Comparison of ENCODE assay signal across 3 cellular contexts in the genomic region with DNA sequence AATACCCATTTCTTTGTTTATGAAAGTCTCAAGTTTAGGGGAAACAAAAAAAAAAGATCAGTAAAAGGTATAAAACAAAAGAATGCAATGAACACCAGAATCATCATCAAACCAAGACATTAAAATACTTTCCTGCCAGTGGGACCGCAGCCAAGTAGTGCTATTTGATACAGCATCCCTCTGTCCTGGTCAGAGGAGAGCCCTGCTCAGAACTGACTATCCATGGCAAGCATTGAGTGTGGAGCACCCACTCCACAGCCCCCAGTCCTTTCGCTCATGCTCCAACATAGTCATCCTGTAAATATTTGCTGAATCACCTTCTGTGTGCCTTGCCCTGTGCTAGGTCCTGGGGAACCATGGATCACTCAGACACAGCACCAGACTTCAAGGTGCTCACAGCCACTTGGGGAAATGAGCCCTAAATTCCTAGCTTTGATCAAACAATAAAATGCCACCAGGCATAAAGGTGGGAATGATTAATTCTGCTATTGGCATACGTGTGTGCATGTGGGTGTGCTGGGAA.
TF ChIP-seq lines count a peak whose summit lies in the region.

No MANE protein-coding gene starts in this region.

TF ChIP-seq in SK-N-SH treated with all-trans-retinoic acid at 6 μM for 48 hours, 23 proteins besides CTCF, POLR2A, EP300 and RAD21:
- no peak for TF ChIP-seq ZNF8 (CRISPR knock-in tag; IDR thresholded peaks at IDR 0.05)
- no peak for TF ChIP-seq RARB (CRISPR knock-in tag; IDR thresholded peaks at IDR 0.05)
- TF ChIP-seq PPARA (CRISPR knock-in tag; IDR thresholded peaks at IDR 0.05; ENCODE audit: borderline replicate concordance), result no peak
- TF ChIP-seq, protein P1, sequence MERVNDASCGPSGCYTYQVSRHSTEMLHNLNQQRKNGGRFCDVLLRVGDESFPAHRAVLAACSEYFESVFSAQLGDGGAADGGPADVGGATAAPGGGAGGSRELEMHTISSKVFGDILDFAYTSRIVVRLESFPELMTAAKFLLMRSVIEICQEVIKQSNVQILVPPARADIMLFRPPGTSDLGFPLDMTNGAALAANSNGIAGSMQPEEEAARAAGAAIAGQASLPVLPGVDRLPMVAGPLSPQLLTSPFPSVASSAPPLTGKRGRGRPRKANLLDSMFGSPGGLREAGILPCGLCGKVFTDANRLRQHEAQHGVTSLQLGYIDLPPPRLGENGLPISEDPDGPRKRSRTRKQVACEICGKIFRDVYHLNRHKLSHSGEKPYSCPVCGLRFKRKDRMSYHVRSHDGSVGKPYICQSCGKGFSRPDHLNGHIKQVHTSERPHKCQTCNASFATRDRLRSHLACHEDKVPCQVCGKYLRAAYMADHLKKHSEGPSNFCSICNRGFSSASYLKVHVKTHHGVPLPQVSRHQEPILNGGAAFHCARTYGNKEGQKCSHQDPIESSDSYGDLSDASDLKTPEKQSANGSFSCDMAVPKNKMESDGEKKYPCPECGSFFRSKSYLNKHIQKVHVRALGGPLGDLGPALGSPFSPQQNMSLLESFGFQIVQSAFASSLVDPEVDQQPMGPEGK (CRISPR knock-in tag; IDR thresholded peaks at IDR 0.05; ENCODE audit: borderline replicate concordance), result no peak
- no peak for TF ChIP-seq ARNTL (CRISPR knock-in tag; IDR thresholded peaks at IDR 0.05; ENCODE audit: borderline replicate concordance, low read depth)
- TF ChIP-seq OSR1 (CRISPR knock-in tag; IDR thresholded peaks at IDR 0.05), result no peak
- TF ChIP-seq ZC3H10 (CRISPR knock-in tag; IDR thresholded peaks at IDR 0.05), result no peak
- no peak for TF ChIP-seq SNAI2 (CRISPR knock-in tag; IDR thresholded peaks at IDR 0.05)
- TF ChIP-seq, protein P2, sequence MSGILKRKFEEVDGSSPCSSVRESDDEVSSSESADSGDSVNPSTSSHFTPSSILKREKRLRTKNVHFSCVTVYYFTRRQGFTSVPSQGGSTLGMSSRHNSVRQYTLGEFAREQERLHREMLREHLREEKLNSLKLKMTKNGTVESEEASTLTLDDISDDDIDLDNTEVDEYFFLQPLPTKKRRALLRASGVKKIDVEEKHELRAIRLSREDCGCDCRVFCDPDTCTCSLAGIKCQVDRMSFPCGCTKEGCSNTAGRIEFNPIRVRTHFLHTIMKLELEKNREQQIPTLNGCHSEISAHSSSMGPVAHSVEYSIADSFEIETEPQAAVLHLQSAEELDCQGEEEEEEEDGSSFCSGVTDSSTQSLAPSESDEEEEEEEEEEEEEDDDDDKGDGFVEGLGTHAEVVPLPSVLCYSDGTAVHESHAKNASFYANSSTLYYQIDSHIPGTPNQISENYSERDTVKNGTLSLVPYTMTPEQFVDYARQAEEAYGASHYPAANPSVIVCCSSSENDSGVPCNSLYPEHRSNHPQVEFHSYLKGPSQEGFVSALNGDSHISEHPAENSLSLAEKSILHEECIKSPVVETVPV (CRISPR knock-in tag; IDR thresholded peaks at IDR 0.05), result no peak

TF ChIP-seq in SK-N-SH, 30 proteins besides CTCF, POLR2A, EP300 and RAD21:
- no peak for TF ChIP-seq SMC3 (IDR thresholded peaks at IDR 0.05; ENCODE audit: low read depth, low read length)
- TF ChIP-seq, protein P3, sequence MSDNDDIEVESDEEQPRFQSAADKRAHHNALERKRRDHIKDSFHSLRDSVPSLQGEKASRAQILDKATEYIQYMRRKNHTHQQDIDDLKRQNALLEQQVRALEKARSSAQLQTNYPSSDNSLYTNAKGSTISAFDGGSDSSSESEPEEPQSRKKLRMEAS (IDR thresholded peaks at IDR 0.05; ENCODE audit: low read depth), result no peak
TF ChIP-seq in SK-N-SH: peak in this region for 0.

TF ChIP-seq in HCT116, 20 proteins besides CTCF, POLR2A, EP300 and RAD21:
- TF ChIP-seq FOSL1 (IDR thresholded peaks at IDR 0.05; ENCODE audit: low read depth) (peak; percentile 32), EZH2 (IDR thresholded peaks at IDR 0.05) (no peak)
TF ChIP-seq in HCT116: peak in this region for 1.
